ENCODE assay signal across 1 cellular context in genomic region chr10:29023678-29024077, GRCh38.
TF ChIP-seq lines count a peak whose summit lies in the region.

No MANE protein-coding gene starts in this region.

TF ChIP-seq in IMR-90, 13 proteins besides CTCF, POLR2A, EP300 and RAD21:
- TF ChIP-seq FOS (IDR thresholded peaks at IDR 0.05; ENCODE audit: low read depth, low read length) (no peak), MAZ (IDR thresholded peaks at IDR 0.05; ENCODE audit: borderline replicate concordance, low read depth, low read length) (no peak), SMC3 (IDR thresholded peaks at IDR 0.05; ENCODE audit: low read depth, low read length) (no peak), MXI1 (IDR thresholded peaks at IDR 0.05; ENCODE audit: borderline replicate concordance, low read depth, low read length) (no peak), MAFK (IDR thresholded peaks at IDR 0.05; ENCODE audit: low read depth, low read length) (no peak), RFX5 (IDR thresholded peaks at IDR 0.05; ENCODE audit: low read depth, low read length) (no peak), RCOR1 (IDR thresholded peaks at IDR 0.05; ENCODE audit: insufficient replicate concordance, low read length) (no peak), CHD1 (IDR thresholded peaks at IDR 0.05; ENCODE audit: low read depth, low read length) (no peak), BHLHE40 (IDR thresholded peaks at IDR 0.05; ENCODE audit: low read depth, low read length) (no peak), ELK1 (IDR thresholded peaks at IDR 0.05; ENCODE audit: borderline replicate concordance, low read depth, low read length) (no peak), NFE2L2 (IDR thresholded peaks at IDR 0.05; ENCODE audit: low read depth, low read length) (no peak), USF2 (IDR thresholded peaks at IDR 0.05; ENCODE audit: low read depth, low read length) (no peak), CEBPB (IDR thresholded peaks at IDR 0.05; ENCODE audit: low read depth, low read length) (no peak)
